ENCODE assay signal across 1 cellular context in the genomic region with DNA sequence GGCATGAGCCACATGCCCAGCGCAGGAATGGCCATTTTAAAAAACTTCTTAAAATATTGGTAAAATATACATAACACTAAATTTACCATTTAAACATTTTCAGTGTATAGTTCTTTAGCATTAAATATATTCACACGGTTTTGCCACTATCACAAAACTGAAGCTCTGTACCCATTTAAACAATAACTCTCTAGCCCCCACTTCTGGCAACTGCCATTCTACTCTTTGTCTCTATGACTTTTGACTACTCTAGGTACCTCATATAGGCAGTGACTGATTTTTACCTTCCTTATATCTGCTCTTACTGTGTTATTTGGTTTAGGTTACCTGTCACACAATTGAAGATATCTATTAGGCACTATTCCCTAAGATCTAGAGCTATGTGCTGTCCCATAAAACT.
TF ChIP-seq lines count a peak whose summit lies in the region.

No MANE protein-coding gene starts in this region.

TF ChIP-seq in GM23338, 12 proteins besides CTCF, POLR2A, EP300 and RAD21 (continued from another document):
- TF ChIP-seq, protein P1, sequence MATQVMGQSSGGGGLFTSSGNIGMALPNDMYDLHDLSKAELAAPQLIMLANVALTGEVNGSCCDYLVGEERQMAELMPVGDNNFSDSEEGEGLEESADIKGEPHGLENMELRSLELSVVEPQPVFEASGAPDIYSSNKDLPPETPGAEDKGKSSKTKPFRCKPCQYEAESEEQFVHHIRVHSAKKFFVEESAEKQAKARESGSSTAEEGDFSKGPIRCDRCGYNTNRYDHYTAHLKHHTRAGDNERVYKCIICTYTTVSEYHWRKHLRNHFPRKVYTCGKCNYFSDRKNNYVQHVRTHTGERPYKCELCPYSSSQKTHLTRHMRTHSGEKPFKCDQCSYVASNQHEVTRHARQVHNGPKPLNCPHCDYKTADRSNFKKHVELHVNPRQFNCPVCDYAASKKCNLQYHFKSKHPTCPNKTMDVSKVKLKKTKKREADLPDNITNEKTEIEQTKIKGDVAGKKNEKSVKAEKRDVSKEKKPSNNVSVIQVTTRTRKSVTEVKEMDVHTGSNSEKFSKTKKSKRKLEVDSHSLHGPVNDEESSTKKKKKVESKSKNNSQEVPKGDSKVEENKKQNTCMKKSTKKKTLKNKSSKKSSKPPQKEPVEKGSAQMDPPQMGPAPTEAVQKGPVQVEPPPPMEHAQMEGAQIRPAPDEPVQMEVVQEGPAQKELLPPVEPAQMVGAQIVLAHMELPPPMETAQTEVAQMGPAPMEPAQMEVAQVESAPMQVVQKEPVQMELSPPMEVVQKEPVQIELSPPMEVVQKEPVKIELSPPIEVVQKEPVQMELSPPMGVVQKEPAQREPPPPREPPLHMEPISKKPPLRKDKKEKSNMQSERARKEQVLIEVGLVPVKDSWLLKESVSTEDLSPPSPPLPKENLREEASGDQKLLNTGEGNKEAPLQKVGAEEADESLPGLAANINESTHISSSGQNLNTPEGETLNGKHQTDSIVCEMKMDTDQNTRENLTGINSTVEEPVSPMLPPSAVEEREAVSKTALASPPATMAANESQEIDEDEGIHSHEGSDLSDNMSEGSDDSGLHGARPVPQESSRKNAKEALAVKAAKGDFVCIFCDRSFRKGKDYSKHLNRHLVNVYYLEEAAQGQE (IDR thresholded peaks at IDR 0.05; ENCODE audit: unreplicated experiment), result no peak
